ENCODE assay signal across 1 cellular context in the genomic region with DNA sequence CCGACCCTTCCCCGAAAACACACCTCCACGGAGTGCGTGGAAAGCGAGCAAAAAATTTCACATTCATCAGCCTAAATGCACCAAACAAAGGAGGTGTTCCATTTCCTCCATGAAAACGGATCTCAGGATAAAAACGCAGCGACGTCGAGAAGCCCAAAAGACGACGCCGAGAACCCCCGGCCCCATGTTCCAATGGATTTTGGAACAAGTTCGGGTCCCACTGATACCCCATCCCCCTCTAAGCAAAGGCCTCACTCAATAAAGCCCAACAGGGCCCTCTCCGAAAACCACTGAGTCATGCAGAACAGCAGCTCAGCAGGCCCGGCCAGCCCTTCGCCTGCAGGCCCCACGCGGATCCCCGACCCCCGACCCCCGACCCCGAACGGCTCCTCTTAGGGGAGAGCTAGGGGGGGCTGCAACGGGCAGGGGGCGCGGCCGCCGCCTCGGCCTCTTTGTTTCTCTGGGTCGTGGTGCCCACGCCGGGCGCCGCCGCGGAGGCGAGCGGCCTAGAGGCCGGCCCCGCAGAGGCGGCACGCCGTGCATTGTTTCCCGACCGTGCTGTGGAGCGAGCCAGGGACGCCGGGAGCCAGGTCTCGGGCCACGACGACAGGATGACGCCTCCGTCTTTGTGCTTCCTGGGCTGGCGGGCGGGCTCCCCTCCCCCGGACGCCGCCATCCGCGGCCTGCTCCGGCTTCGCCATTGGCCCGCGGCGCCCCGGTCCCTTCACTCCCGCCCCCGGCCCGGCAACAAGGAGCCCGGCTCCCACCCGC.
TF ChIP-seq lines count a peak whose summit lies in the region.

No MANE protein-coding gene starts in this region.

TF ChIP-seq in GM23338, 12 proteins besides CTCF, POLR2A, EP300 and RAD21 (continued from another document):
- TF ChIP-seq, protein P1, sequence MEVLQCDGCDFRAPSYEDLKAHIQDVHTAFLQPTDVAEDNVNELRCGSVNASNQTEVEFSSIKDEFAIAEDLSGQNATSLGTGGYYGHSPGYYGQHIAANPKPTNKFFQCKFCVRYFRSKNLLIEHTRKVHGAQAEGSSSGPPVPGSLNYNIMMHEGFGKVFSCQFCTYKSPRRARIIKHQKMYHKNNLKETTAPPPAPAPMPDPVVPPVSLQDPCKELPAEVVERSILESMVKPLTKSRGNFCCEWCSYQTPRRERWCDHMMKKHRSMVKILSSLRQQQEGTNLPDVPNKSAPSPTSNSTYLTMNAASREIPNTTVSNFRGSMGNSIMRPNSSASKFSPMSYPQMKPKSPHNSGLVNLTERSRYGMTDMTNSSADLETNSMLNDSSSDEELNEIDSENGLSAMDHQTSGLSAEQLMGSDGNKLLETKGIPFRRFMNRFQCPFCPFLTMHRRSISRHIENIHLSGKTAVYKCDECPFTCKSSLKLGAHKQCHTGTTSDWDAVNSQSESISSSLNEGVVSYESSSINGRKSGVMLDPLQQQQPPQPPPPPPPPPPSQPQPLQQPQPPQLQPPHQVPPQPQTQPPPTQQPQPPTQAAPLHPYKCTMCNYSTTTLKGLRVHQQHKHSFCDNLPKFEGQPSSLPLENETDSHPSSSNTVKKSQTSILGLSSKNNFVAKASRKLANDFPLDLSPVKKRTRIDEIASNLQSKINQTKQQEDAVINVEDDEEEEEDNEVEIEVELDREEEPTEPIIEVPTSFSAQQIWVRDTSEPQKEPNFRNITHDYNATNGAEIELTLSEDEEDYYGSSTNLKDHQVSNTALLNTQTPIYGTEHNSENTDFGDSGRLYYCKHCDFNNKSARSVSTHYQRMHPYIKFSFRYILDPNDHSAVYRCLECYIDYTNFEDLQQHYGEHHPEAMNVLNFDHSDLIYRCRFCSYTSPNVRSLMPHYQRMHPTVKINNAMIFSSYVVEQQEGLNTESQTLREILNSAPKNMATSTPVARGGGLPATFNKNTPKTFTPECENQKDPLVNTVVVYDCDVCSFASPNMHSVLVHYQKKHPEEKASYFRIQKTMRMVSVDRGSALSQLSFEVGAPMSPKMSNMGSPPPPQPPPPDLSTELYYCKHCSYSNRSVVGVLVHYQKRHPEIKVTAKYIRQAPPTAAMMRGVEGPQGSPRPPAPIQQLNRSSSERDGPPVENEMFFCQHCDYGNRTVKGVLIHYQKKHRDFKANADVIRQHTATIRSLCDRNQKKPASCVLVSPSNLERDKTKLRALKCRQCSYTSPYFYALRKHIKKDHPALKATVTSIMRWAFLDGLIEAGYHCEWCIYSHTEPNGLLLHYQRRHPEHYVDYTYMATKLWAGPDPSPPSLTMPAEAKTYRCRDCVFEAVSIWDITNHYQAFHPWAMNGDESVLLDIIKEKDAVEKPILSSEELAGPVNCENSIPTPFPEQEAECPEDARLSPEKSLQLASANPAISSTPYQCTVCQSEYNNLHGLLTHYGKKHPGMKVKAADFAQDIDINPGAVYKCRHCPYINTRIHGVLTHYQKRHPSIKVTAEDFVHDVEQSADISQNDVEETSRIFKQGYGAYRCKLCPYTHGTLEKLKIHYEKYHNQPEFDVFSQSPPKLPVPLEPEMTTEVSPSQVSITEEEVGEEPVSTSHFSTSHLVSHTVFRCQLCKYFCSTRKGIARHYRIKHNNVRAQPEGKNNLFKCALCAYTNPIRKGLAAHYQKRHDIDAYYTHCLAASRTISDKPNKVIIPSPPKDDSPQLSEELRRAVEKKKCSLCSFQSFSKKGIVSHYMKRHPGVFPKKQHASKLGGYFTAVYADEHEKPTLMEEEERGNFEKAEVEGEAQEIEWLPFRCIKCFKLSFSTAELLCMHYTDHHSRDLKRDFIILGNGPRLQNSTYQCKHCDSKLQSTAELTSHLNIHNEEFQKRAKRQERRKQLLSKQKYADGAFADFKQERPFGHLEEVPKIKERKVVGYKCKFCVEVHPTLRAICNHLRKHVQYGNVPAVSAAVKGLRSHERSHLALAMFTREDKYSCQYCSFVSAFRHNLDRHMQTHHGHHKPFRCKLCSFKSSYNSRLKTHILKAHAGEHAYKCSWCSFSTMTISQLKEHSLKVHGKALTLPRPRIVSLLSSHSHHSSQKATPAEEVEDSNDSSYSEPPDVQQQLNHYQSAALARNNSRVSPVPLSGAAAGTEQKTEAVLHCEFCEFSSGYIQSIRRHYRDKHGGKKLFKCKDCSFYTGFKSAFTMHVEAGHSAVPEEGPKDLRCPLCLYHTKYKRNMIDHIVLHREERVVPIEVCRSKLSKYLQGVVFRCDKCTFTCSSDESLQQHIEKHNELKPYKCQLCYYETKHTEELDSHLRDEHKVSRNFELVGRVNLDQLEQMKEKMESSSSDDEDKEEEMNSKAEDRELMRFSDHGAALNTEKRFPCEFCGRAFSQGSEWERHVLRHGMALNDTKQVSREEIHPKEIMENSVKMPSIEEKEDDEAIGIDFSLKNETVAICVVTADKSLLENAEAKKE (CRISPR knock-in tag; IDR thresholded peaks at IDR 0.05) = no peak
